ENCODE assay signal across 23 cellular contexts in the genomic region with DNA sequence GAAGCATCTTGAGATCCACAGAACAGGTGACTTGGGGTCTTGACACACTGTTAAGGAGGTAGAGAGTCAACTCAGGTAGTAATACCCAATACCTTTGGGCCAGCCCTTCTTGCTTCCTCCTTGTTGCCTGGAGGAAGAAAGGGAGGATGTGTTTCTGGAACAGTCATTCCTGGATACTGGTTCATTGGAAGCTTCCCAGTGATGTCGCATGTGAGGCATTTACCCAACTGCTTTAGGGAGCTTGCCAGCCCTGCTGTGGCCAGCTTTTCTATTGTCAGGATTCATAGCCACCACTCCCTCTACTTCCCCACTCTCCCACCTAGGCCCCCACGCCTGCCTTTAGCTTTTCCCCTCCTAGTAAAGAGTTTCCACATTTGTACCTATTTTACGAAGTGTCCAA.
DNase-seq lines count a peak whose midpoint lies in the region; ATAC-seq, FAIRE-seq and TF ChIP-seq lines count a peak whose summit lies in the region.
"Had no signal": no experiment of that assay in that cellular context is flagged by ENCODE, and none has a peak within 500 bp of the region (broad histone marks: within the 10 kb centered on the region; RNA-seq: fewer than 3 reads in every experiment).

No MANE protein-coding gene starts in this region.

- H3K9ac ChIP-seq in astrocyte (ENCODE audit: low read length): no peak overlapping the region
- H3K9ac ChIP-seq: KMS-11 had no signal

- DNase-seq in HTR-8/SVneo (ENCODE audit: insufficient read length, low spot score): peak; percentile 11
- DNase-seq in astrocyte (ENCODE audit: low read depth): no peak
- DNase-seq in foreskin fibroblast: peak; percentile 4 to 25
- no peak for DNase-seq in GM10248 (ENCODE audit: extremely low spot score)
- no peak for DNase-seq in heart left ventricle
- DNase-seq: ACHN; AML-193; Calu3; CD8-positive, alpha-beta memory T cell; DMS153; H7; NCI-H1694; NCI-H2081; NCI-H2171; NCI-H526 treated with DMSO at 0.1 percent for 48 hours; OCI-M1 had no signal

- no peaks in the 10 kb centered on the region for H3K36me3 ChIP-seq in astrocyte (ENCODE audit: insufficient read depth, low read length)
- no peaks in the 10 kb centered on the region for H3K36me3 ChIP-seq in heart left ventricle
- H3K36me3 ChIP-seq: SJSA1 had no signal

- no peak overlapping the region for H3K4me2 ChIP-seq in astrocyte (ENCODE audit: low read length)
- H3K4me2 ChIP-seq: KMS-11 had no signal

- no peaks in the 10 kb centered on the region for H3K79me2 ChIP-seq in astrocyte (ENCODE audit: insufficient read depth, low read length)

- no peak for TF ChIP-seq POLR2A in heart left ventricle (IDR thresholded peaks at IDR 0.05)

- H3K4me3 ChIP-seq in astrocyte (ENCODE audit: insufficient read depth, low read depth, low read length) (no peak overlapping the region), foreskin fibroblast (ENCODE audit: low read depth in 1 of 2, low read length in 2 of 2) (no peak overlapping the region), heart left ventricle (no peak overlapping the region)
- H3K4me3 ChIP-seq: SJSA1 had no signal

- H3K27me3 ChIP-seq in astrocyte (ENCODE audit: insufficient read depth, low read length): no peaks in the 10 kb centered on the region
- no peaks in the 10 kb centered on the region for H3K27me3 ChIP-seq in heart left ventricle
- H3K27me3 ChIP-seq: SJSA1 had no signal

- H3K9me3 ChIP-seq in astrocyte (ENCODE audit: insufficient read depth, low read depth, low read length): no peaks in the 10 kb centered on the region
- H3K9me3 ChIP-seq in heart left ventricle: no peaks in the 10 kb centered on the region
- H3K9me3 ChIP-seq: SJSA1 had no signal

- no peak for TF ChIP-seq CTCF in astrocyte (IDR thresholded peaks at IDR 0.05; ENCODE audit: insufficient read depth, low read depth, low read length)
- no peak for TF ChIP-seq CTCF in foreskin fibroblast (IDR thresholded peaks at IDR 0.05; ENCODE audit: low read depth, low read length)
- no peak for TF ChIP-seq CTCF in GM10248 (IDR thresholded peaks at IDR 0.05; ENCODE audit: control extremely low read depth, extremely low read depth, low read depth, missing control alignments)
- TF ChIP-seq CTCF in heart left ventricle (IDR thresholded peaks at IDR 0.05): no peak

- FAIRE-seq in HTR-8/SVneo (lab: Jason Lieb, UNC) (no peak), astrocyte (lab: Jason Lieb, UNC) (peak; percentile 41)
- FAIRE-seq: G401.6, RCC 7860 had no signal

- H2AFZ ChIP-seq in astrocyte (ENCODE audit: low read depth, low read length): no peak overlapping the region

- H3K27ac Mint-ChIP-seq in astrocyte (ENCODE audit: unreplicated experiment): no peak overlapping the region
- H3K27ac Mint-ChIP-seq: CD8-positive, alpha-beta memory T cell had no signal

- H3K9me3 Mint-ChIP-seq in astrocyte (ENCODE audit: unreplicated experiment): no peaks in the 10 kb centered on the region

- H3K27ac ChIP-seq in astrocyte (ENCODE audit: low read depth, low read length): no peak overlapping the region
- peak overlapping the region; percentile 6 for H3K27ac ChIP-seq in temporal lobe (ENCODE audit: low read depth, low read length)
- H3K27ac ChIP-seq in heart left ventricle: no peak overlapping the region
- H3K27ac ChIP-seq: C4-2B, KMS-11, SJSA1 had no signal

- ATAC-seq in GM18858 (IDR thresholded peaks at IDR 0.05; ENCODE audit: unreplicated experiment): no peak
- ATAC-seq in heart left ventricle: no peak

- CTCF ChIA-PET in GM10248 (lab: Yijun Ruan, JAX): interaction anchor here (1.2 kb wide), 1 partner anchor 9 kb away, joined by 3 read pairs; no protein-coding TSS in a partner anchor

- no peaks in the 10 kb centered on the region for H4K20me1 ChIP-seq in astrocyte (ENCODE audit: insufficient read depth, low read length)

- no peak overlapping the region for H3K4me3 Mint-ChIP-seq in astrocyte (ENCODE audit: unreplicated experiment)
- H3K4me3 Mint-ChIP-seq: CD8-positive, alpha-beta memory T cell had no signal

- WGBS in heart left ventricle, 4 donors: 75 to 87% (median 81%) methylated on average over 3 of the region's 3 CpGs

- intact Hi-C loops in heart left ventricle (cut with DNase I): no loop called here

- POLR2A ChIA-PET in GM10248 (lab: Yijun Ruan, JAX): no interaction called here

- H3K4me1 ChIP-seq in astrocyte (ENCODE audit: insufficient read depth, low read length) (no peaks in the 10 kb centered on the region), heart left ventricle (no peaks in the 10 kb centered on the region)
- H3K4me1 ChIP-seq: SJSA1 had no signal

- H3K36me3 Mint-ChIP-seq in astrocyte (ENCODE audit: low read depth, unreplicated experiment): no peaks in the 10 kb centered on the region
- H3K36me3 Mint-ChIP-seq: CD8-positive, alpha-beta memory T cell had no signal

- H3K27me3 Mint-ChIP-seq in astrocyte (ENCODE audit: low read depth, unreplicated experiment): no peaks in the 10 kb centered on the region
- H3K27me3 Mint-ChIP-seq: CD8-positive, alpha-beta memory T cell had no signal

- no peaks in the 10 kb centered on the region for H3K4me1 Mint-ChIP-seq in astrocyte (ENCODE audit: low read depth, unreplicated experiment)
- H3K4me1 Mint-ChIP-seq: CD8-positive, alpha-beta memory T cell had no signal

Comparison
In these comparisons a context has a peak if more than half of its experiments do, and no peak if none do; other contexts are left out.
1. DNase-seq: peak in HTR-8/SVneo (single experiment) and foreskin fibroblast (2 of 2); none in astrocyte (single experiment), GM10248 (single experiment) and heart left ventricle (0 of 5).